Comparison of ENCODE assay signal across 8 cellular contexts in genomic region chr7:143408686-143409551, GRCh38. TPM values are rescaled to one million over a fixed set of nuclear protein-coding genes. Genes with fewer than 3 reads are reported as not detected.
DNase-seq lines count a peak whose midpoint lies in the region; ATAC-seq and TF ChIP-seq lines count a peak whose summit lies in the region.

Gene EPHA1, minus strand, starts transcription at chr7:143408856. Its CDS starts 51 bp downstream, at chr7:143408805.

- ATAC-seq in PC-3 (peak; percentile 70), HG02938 (IDR thresholded peaks at IDR 0.05; ENCODE audit: unreplicated experiment) (no peak)
- peak; percentile 47 for ATAC-seq in stimulated activated naive CD8-positive, alpha-beta T cell treated with anti-CD3 and anti-CD28 coated beads, Interleukin-15, Interleukin-2, amounts not matched to agents 100 U/mL and 50 U/mL, for 24 hours

- intact Hi-C loops in PC-3 (cut with micrococcal nuclease): no loop called here

- peak within 1 kb of the TSS; percentile 66 for H2AFZ ChIP-seq in PC-3 (ENCODE audit: low read length)

- POLR2A ChIA-PET in PC-3 (lab: Charles Lee; ENCODE audit: unreplicated experiment): no interaction called here

- BruUV-seq in PC-3 (replicated peaks; lab: Mats Ljungman, UMichigan): no TSS peak

- peak; percentile 56 for TF ChIP-seq CTCF in PC-3 (conservative IDR thresholded peaks at IDR 0.05; ENCODE audit: low read depth, low read length)
- peak in 1 of 2 experiments; percentile 49 for TF ChIP-seq CTCF in brain (conservative IDR thresholded peaks at IDR 0.05)

- DNase-seq in stimulated activated CD4-positive, alpha-beta T cell treated with anti-CD3 and anti-CD28 coated beads, Interleukin-12 subunit alpha, Interleukin-12 subunit beta, amount 100 ng/mL, for 4 hours: peak; percentile 40
- DNase-seq in stimulated activated CD4-positive, alpha-beta T cell treated with anti-CD3 and anti-CD28 coated beads, Interleukin-2, amount 100 ng/mL, for 48 hours: no peak
- DNase-seq in PC-3: peak; percentile 88
- peak; percentile 89 for DNase-seq in kidney tubule cell (ENCODE audit: low spot score)
- peak; percentile 39 for DNase-seq in stimulated activated naive CD8-positive, alpha-beta T cell treated with anti-CD3 and anti-CD28 coated beads, Interleukin-15, Interleukin-2, amounts not matched to agents 100 U/mL and 50 U/mL, for 24 hours
- no peak for DNase-seq in mesenteric fat pad (ENCODE audit: low spot score)

- peak within 1 kb of the TSS in 4 of 5 experiments; percentile 46 to 68 (median 56) for H3K4me3 Mint-ChIP-seq in brain

- no peaks in the 10 kb centered on the region for H3K9me2 ChIP-seq in PC-3 (replicated peaks; ENCODE audit: low read length)

- H3K36me3 ChIP-seq in PC-3 (ENCODE audit: low read depth, low read length): peaks cover 3% of the 10 kb centered on the region; the same call in 1 of the 2 replicates

- H3K27ac ChIP-seq in PC-3 (ENCODE audit: low read length): peak within 1 kb of the TSS; percentile 40

- peaks cover 72% of the 10 kb centered on the region for H3K4me1 Mint-ChIP-seq in brain

- H3K27me3 ChIP-seq in PC-3 (ENCODE audit: low read length): no peaks in the 10 kb centered on the region

- H3K27me3 Mint-ChIP-seq in brain: peaks cover 27% of the 10 kb centered on the region

- CTCF ChIA-PET in PC-3 (lab: Charles Lee): interaction anchor here (0.5 to 0.9 kb wide), 4 partner anchors 8 to 431 kb away, joined by 3 to 4 read pairs (median 4); no protein-coding TSS in a partner anchor

- no peaks in the 10 kb centered on the region for H4K20me1 ChIP-seq in PC-3 (ENCODE audit: low read length)

- peak within 1 kb of the TSS; percentile 65 for H3K9ac ChIP-seq in PC-3 (ENCODE audit: low read length)

- peak within 1 kb of the TSS; percentile 95 for H3K4me3 ChIP-seq in PC-3 (ENCODE audit: low read length)

- peak within 1 kb of the TSS; percentile 96 for H3K4me2 ChIP-seq in PC-3 (ENCODE audit: low read length)

- H3K27ac Mint-ChIP-seq in brain: peak within 1 kb of the TSS in 2 of 5 experiments; percentile 7 to 13

- H3K36me3 Mint-ChIP-seq in brain: no peaks in the 10 kb centered on the region

- peaks cover 20% of the 10 kb centered on the region for H3K79me2 ChIP-seq in PC-3 (ENCODE audit: low read length)

- H3K9me3 Mint-ChIP-seq in brain: no peaks in the 10 kb centered on the region

- H3K4me1 ChIP-seq in PC-3 (ENCODE audit: insufficient read depth, low read length): peaks cover 24% of the 10 kb centered on the region

- no peaks in the 10 kb centered on the region for H3K9me3 ChIP-seq in PC-3 (ENCODE audit: low read length)

- H3F3A ChIP-seq in PC-3 (ENCODE audit: low read length, unreplicated experiment): no peaks in the 10 kb centered on the region

RNA-seq across cellular contexts. Expression of gene EPHA1, which starts in this region (rescaled TPM):
- total RNA-seq in PC-3 (2014; rRNA removed) (43.9 and 46.4 TPM in 2 replicates), mesenteric fat pad (0.22 TPM)
- 0.42 TPM for polyA plus RNA-seq in brain (ENCODE audit: insufficient read depth, low read depth, low replicate concordance)

Comparison
In these comparisons a context has a peak if more than half of its experiments do, and no peak if none do; other contexts are left out.
1. RNA of gene EPHA1 (total RNA-seq): 43.9 to 46.4 TPM in PC-3; 0.22 TPM in mesenteric fat pad (single experiment); every median in the first group is over 10 times any median in the second.
2. DNase-seq: peak in stimulated activated CD4-positive, alpha-beta T cell treated with anti-CD3 and anti-CD28 coated beads, Interleukin-12 subunit alpha, Interleukin-12 subunit beta, amount 100 ng/mL, for 4 hours (single experiment), PC-3 (single experiment), kidney tubule cell (single experiment) and stimulated activated naive CD8-positive, alpha-beta T cell treated with anti-CD3 and anti-CD28 coated beads, Interleukin-15, Interleukin-2, amounts not matched to agents 100 U/mL and 50 U/mL, for 24 hours (single experiment); none in stimulated activated CD4-positive, alpha-beta T cell treated with anti-CD3 and anti-CD28 coated beads, Interleukin-2, amount 100 ng/mL, for 48 hours (0 of 2) and mesenteric fat pad (single experiment).